8 cellular contexts compared by ENCODE assay signal in genomic region chr5:158695595-158696330, GRCh38.
A peak's percentile ranks its signal among the peaks of the same experiment; 100 is the strongest.
DNase-seq lines count a peak whose midpoint lies in the region; ATAC-seq and TF ChIP-seq lines count a peak whose summit lies in the region.

No MANE protein-coding gene starts in this region.

- H3K4me1 ChIP-seq in SJCRH30: peaks cover 2% of the 10 kb centered on the region; the same call in 1 of the 2 replicates
- H3K4me1 ChIP-seq in upper lobe of right lung: no peaks in the 10 kb centered on the region

- DNase-seq in G401 (ENCODE audit: low spot score): peak; percentile 80
- DNase-seq in KG1 (lab: John Stamatoyannopoulos, UW): peak; percentile 22
- DNase-seq in SJCRH30: peak; percentile 76 to 93
- peak; percentile 68 for DNase-seq in activated gamma-delta T cell treated with Interleukin-2 at 50 U/mL for 16 hours
- peak; percentile 18 for DNase-seq in glomerular endothelial cell (ENCODE audit: extremely low read depth, low read depth, low spot score)
- DNase-seq in pons (ENCODE audit: low spot score): peak; percentile 63
- peak; percentile 84 for DNase-seq in upper lobe of right lung

- H3K9me3 ChIP-seq in SJCRH30 (replicated peaks): no peaks in the 10 kb centered on the region
- no peaks in the 10 kb centered on the region for H3K9me3 ChIP-seq in upper lobe of right lung

- H3K36me3 ChIP-seq in SJCRH30 (no peaks in the 10 kb centered on the region), upper lobe of right lung (no peaks in the 10 kb centered on the region)

- ATAC-seq in GM21737 (IDR thresholded peaks at IDR 0.05; ENCODE audit: unreplicated experiment): peak; percentile 90
- ATAC-seq in upper lobe of right lung: peak; percentile 97

- intact Hi-C loops in upper lobe of right lung (cut with DNase I): loop anchor here (2.0 kb wide), 1 partner anchor 411 kb away; no protein-coding TSS in a partner anchor

- no peak overlapping the region for H3K27ac ChIP-seq in SJCRH30
- H3K27ac ChIP-seq in upper lobe of right lung: no peak overlapping the region

- in situ Hi-C loops in G401 (cut with HindIII; ENCODE audit: low sequenced_read_pairs): no loop called here

- H3K4me3 ChIP-seq in SJCRH30 (no peak overlapping the region), upper lobe of right lung (no peak overlapping the region)

- no peaks in the 10 kb centered on the region for H3K27me3 ChIP-seq in SJCRH30
- H3K27me3 ChIP-seq in upper lobe of right lung: no peaks in the 10 kb centered on the region

- TF ChIP-seq CTCF in upper lobe of right lung (IDR thresholded peaks at IDR 0.05): peak; percentile 98

Comparison
In these comparisons a context has a peak if more than half of its experiments do, and no peak if none do; other contexts are left out.
1. DNase-seq: peak in every context shown above with its lines; median percentile 84 in SJCRH30; 84 in upper lobe of right lung; 80 in G401; 68 in activated gamma-delta T cell treated with Interleukin-2 at 50 U/mL for 16 hours; 63 in pons; 22 in KG1; 18 in glomerular endothelial cell.